8 cellular contexts compared by ENCODE assay signal in genomic region chr22:19478086-19478392, GRCh38. TPM values are rescaled to one million over a fixed set of nuclear protein-coding genes. Genes with fewer than 3 reads are reported as not detected.
DNase-seq lines count a peak whose midpoint lies in the region; ATAC-seq and TF ChIP-seq lines count a peak whose summit lies in the region.

No MANE protein-coding gene starts in this region.

- TF ChIP-seq CTCF in GM12865 (IDR thresholded peaks at IDR 0.05; ENCODE audit: insufficient read depth, low read depth, low read length, missing control alignments) (no peak), SU-DHL-6 (IDR thresholded peaks at IDR 0.05; ENCODE audit: insufficient read depth, low read length, poor library complexity, severe bottlenecking) (no peak), fibroblast of the aortic adventitia (IDR thresholded peaks at IDR 0.05; ENCODE audit: insufficient read depth, low read length) (no peak), sigmoid colon (IDR thresholded peaks at IDR 0.05) (no peak)

- H3K4me1 ChIP-seq in sigmoid colon, result peaks cover 0 to 35% (median 21%) of the 10 kb centered on the region in 4 donors

- 2 to 12% methylated on average over 5 of the region's 5 CpGs for WGBS in sigmoid colon, 2 donors

- H3F3A ChIP-seq in SU-DHL-6 (ENCODE audit: insufficient read depth), result no peaks in the 10 kb centered on the region

- H3K27me3 ChIP-seq in SU-DHL-6 (ENCODE audit: low read length), result no peaks in the 10 kb centered on the region
- H3K27me3 ChIP-seq in sigmoid colon, result no peaks in the 10 kb centered on the region

- ATAC-seq in GM18861 (IDR thresholded peaks at IDR 0.05; ENCODE audit: unreplicated experiment), result no peak

- H3K27ac ChIP-seq in SU-DHL-6 (ENCODE audit: low read depth, low read length) (peak overlapping the region; percentile 36; the same call in 1 of the 2 replicates), sigmoid colon (peak overlapping the region; percentile 87 to 94 (median 91))

- H4K20me1 ChIP-seq in SU-DHL-6 (ENCODE audit: low read depth, low read length), result no peaks in the 10 kb centered on the region

- no peaks in the 10 kb centered on the region for H3K36me3 ChIP-seq in SU-DHL-6 (ENCODE audit: low read length)
- peaks cover 7 to 29% (median 12%) of the 10 kb centered on the region in 4 donors for H3K36me3 ChIP-seq in sigmoid colon

- peak overlapping the region; percentile 85 for H3K9ac ChIP-seq in SU-DHL-6 (ENCODE audit: low read length)

- TF ChIP-seq EP300 in sigmoid colon (IDR thresholded peaks at IDR 0.05), result no peak

- H3K79me2 ChIP-seq in SU-DHL-6 (ENCODE audit: insufficient read depth, low read length), result peaks cover 41% of the 10 kb centered on the region

- H3K4me3 ChIP-seq in GM12865 (ENCODE audit: low read depth, low read length), result peak overlapping the region; percentile 74
- H3K4me3 ChIP-seq in SU-DHL-6 (ENCODE audit: insufficient read depth, low read length, poor library complexity, severe bottlenecking), result peak overlapping the region; percentile 84
- peak overlapping the region; percentile 96 for H3K4me3 ChIP-seq in fibroblast of the aortic adventitia (ENCODE audit: low read depth, low read length)
- peak overlapping the region; percentile 82 to 97 (median 86) for H3K4me3 ChIP-seq in sigmoid colon

- H3K9me3 ChIP-seq in SU-DHL-6 (ENCODE audit: insufficient read depth, low read length) (no peaks in the 10 kb centered on the region), sigmoid colon (no peaks in the 10 kb centered on the region)

- intact Hi-C loops in sigmoid colon (cut with DNase I), result loop anchor here (2.0 to 5.0 kb wide), 3 partner anchors 299 to 356 kb away; partner anchors contain the start of genes DGCR2, ESS2 and SLC25A1

- H3K9me2 ChIP-seq in SU-DHL-6 (replicated peaks; ENCODE audit: insufficient read depth, low read length), result no peaks in the 10 kb centered on the region

- TF ChIP-seq POLR2A in sigmoid colon (IDR thresholded peaks at IDR 0.05), result no peak

- DNase-seq in GM12865 (ENCODE audit: low read depth), result no peak
- DNase-seq in fibroblast of the aortic adventitia (ENCODE audit: low read depth), result no peak
- no peak for DNase-seq in sigmoid colon
- DNase-seq in EL, result no peak
- DNase-seq in NCI-H774 (lab: John Stamatoyannopoulos, UW), result no peak
- no peak for DNase-seq in cerebellar nuclear complex (lab: John Stamatoyannopoulos, UW)

- H2AFZ ChIP-seq in SU-DHL-6 (ENCODE audit: low read depth, low read length, severe bottlenecking), result no peak overlapping the region

- peak overlapping the region; percentile 98 for H3K4me2 ChIP-seq in SU-DHL-6 (ENCODE audit: low read depth, low read length, poor library complexity, severe bottlenecking)

RNA-seq across cellular contexts. Expression of gene UFD1, which starts 1.0 kb away (rescaled TPM):
- total RNA-seq in fibroblast of the aortic adventitia (ENCODE audit: low replicate concordance) (16.3 and 70.8 TPM in 2 replicates), sigmoid colon (10 to 100 TPM; 28.5 to 45.7 (median 31.4) TPM)
- 100 to 1,000 TPM in 2 of 3 donors, 10 to 100 TPM in 1; 84.3 to 131 (median 111) TPM for polyA plus RNA-seq in sigmoid colon

RNA-seq across cellular contexts. Expression of gene CDC45, which starts 1.7 kb away (rescaled TPM):
- total RNA-seq in fibroblast of the aortic adventitia (ENCODE audit: low replicate concordance) (2.3 and 22.9 TPM in 2 replicates), sigmoid colon (under 1 TPM in 1 of 4 donors, not detected in 3; 0.14 TPM)
- polyA plus RNA-seq in sigmoid colon, result 10 to 100 TPM in 1 of 3 donors, 1 to 10 TPM in 2; 2.4 to 16.6 (median 9.7) TPM

RNA-seq across cellular contexts. Expression of gene C22orf39, which starts 30.5 kb away (rescaled TPM):
- total RNA-seq in fibroblast of the aortic adventitia (ENCODE audit: low replicate concordance) (9.6 and 10.5 TPM in 2 replicates), sigmoid colon (100 to 1,000 TPM in 2 of 4 donors, 10 to 100 TPM in 2; 88.1 to 135 (median 102) TPM)
- polyA plus RNA-seq in sigmoid colon, result 10 to 100 TPM; 25.2 to 39.0 (median 29.5) TPM

RNA-seq across cellular contexts. Expression of gene MRPL40, which starts 45.7 kb away (rescaled TPM):
- total RNA-seq in fibroblast of the aortic adventitia (ENCODE audit: low replicate concordance), result 22.6 and 41.8 TPM in 2 replicates
- 10 to 100 TPM; 19.5 to 32.3 (median 26.4) TPM for total RNA-seq in sigmoid colon
- 10 to 100 TPM; 25.7 to 32.4 (median 30.1) TPM for polyA plus RNA-seq in sigmoid colon

RNA-seq across cellular contexts. Expression of gene CLDN5, which starts 46.2 kb away (rescaled TPM):
- 0.27 and 1.6 TPM in 2 replicates for total RNA-seq in fibroblast of the aortic adventitia (ENCODE audit: low replicate concordance)
- 100 to 1,000 TPM in 1 of 4 donors, 10 to 100 TPM in 3; 38.3 to 129 (median 73.2) TPM for total RNA-seq in sigmoid colon
- polyA plus RNA-seq in sigmoid colon, result 10 to 100 TPM in 2 of 3 donors, 1 to 10 TPM in 1; 3.5 to 63.3 (median 21.6) TPM
